11 cellular contexts compared by ENCODE assay signal in genomic region chr21:41928621-41929220, GRCh38. TPM values are rescaled to one million over a fixed set of nuclear protein-coding genes. Genes with fewer than 3 reads are reported as not detected.
DNase-seq lines count a peak whose midpoint lies in the region; ATAC-seq lines count a peak whose summit lies in the region.
"Had no signal": no experiment of that assay in that cellular context is flagged by ENCODE, and none has a peak within 500 bp of the region (broad histone marks: within the 10 kb centered on the region; RNA-seq: fewer than 3 reads in every experiment).

No MANE protein-coding gene starts in this region.

- ATAC-seq in GM18861 (IDR thresholded peaks at IDR 0.05; ENCODE audit: unreplicated experiment) (peak; percentile 41), HG03575 (IDR thresholded peaks at IDR 0.05; ENCODE audit: extremely low read depth, insufficient number of reproducible peaks, low FRiP score, unreplicated experiment) (peak; percentile 28), GM19395 (IDR thresholded peaks at IDR 0.05; ENCODE audit: unreplicated experiment) (no peak)
- ATAC-seq: left lobe of liver had no signal

- peak; percentile 40 for DNase-seq in Ammon's horn (ENCODE audit: low spot score)
- DNase-seq in dermis blood vessel endothelial cell: peak; percentile 84
- DNase-seq in DMS114 treated with DMSO at 0.1 percent for 48 hours (lab: John Stamatoyannopoulos, UW; ENCODE audit: unreplicated experiment): no peak
- no peak for DNase-seq in dedifferentiated amniotic fluid mesenchymal stem cell (ENCODE audit: extremely low spot score)
- DNase-seq in superior temporal gyrus (ENCODE audit: extremely low spot score): no peak
- DNase-seq: activated CD4-positive, alpha-beta T cell treated with anti-CD3 and anti-CD28 coated beads, Interleukin-2, amount 50 U/mL, for 4 hours; NCI-H226 had no signal

RNA-seq across cellular contexts. Expression of gene C2CD2, which starts 25.1 kb away (rescaled TPM):
- 51.7 and 63.0 TPM in 2 replicates for total RNA-seq in dermis blood vessel endothelial cell

RNA-seq across cellular contexts. Expression of gene PRDM15, which starts 49.6 kb away (rescaled TPM):
- 5.8 and 7.3 TPM in 2 replicates for total RNA-seq in dermis blood vessel endothelial cell

Comparison
In these comparisons a context has a peak if more than half of its experiments do, and no peak if none do; other contexts are left out.
1. DNase-seq: peak in Ammon's horn (single experiment) and dermis blood vessel endothelial cell (single experiment); none in DMS114 treated with DMSO at 0.1 percent for 48 hours (single experiment), dedifferentiated amniotic fluid mesenchymal stem cell (single experiment) and superior temporal gyrus (single experiment).